In the genomic region with DNA sequence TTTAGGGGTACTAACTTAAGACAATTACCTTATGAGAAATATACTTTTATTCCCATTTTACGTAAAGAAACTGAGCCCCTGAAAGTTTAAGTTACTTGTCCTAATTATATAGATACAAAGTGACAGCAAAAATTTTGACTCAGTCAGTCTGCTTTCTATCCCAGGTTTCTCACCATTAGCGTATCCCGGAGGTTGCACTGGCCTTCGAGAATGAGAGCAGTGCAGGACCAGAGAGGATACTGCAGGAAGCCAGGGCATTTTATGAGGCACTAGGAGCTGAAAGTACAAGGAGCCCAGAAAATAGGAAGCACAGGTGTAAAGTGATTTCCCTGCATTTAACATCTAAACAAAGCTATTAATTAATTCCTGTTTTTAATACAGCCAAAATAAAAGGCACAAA, we compare ENCODE assay signal across 8 cellular contexts. TPM values are rescaled to one million over a fixed set of nuclear protein-coding genes. Genes with fewer than 3 reads are reported as not detected.
"Had no signal": no experiment of that assay in that cellular context is flagged by ENCODE, and none has a peak within 500 bp of the region (broad histone marks: within the 10 kb centered on the region; RNA-seq: fewer than 3 reads in every experiment).

No MANE protein-coding gene starts in this region.

- H3K4me1 ChIP-seq: HAP-1 had no signal

- H3K4me3 ChIP-seq: GM23248, HAP-1 had no signal

- H3K9me3 Mint-ChIP-seq: H9 had no signal

- H3K4me1 Mint-ChIP-seq: H9 had no signal

- H2AFZ ChIP-seq: GM23248 had no signal

- H3K36me3 ChIP-seq: HAP-1 had no signal

- ATAC-seq: HCT116 had no signal

- H3K4me3 Mint-ChIP-seq: H9, HFFc6 had no signal

- DNase-seq: GM23248, GOT3, H7, H9, HCEC 1CT, HFFc6 had no signal

- H3K27ac ChIP-seq: GM23248 had no signal

- H3K27ac Mint-ChIP-seq: H9, HFFc6 had no signal

RNA-seq across cellular contexts. Expression of a gene that starts 55.4 kb away (rescaled TPM):
- total RNA-seq: GM23248, HFFc6 had no signal
- polyA plus RNA-seq: GM23248 had no signal
